ENCODE assay signal across 23 cellular contexts in the genomic region with DNA sequence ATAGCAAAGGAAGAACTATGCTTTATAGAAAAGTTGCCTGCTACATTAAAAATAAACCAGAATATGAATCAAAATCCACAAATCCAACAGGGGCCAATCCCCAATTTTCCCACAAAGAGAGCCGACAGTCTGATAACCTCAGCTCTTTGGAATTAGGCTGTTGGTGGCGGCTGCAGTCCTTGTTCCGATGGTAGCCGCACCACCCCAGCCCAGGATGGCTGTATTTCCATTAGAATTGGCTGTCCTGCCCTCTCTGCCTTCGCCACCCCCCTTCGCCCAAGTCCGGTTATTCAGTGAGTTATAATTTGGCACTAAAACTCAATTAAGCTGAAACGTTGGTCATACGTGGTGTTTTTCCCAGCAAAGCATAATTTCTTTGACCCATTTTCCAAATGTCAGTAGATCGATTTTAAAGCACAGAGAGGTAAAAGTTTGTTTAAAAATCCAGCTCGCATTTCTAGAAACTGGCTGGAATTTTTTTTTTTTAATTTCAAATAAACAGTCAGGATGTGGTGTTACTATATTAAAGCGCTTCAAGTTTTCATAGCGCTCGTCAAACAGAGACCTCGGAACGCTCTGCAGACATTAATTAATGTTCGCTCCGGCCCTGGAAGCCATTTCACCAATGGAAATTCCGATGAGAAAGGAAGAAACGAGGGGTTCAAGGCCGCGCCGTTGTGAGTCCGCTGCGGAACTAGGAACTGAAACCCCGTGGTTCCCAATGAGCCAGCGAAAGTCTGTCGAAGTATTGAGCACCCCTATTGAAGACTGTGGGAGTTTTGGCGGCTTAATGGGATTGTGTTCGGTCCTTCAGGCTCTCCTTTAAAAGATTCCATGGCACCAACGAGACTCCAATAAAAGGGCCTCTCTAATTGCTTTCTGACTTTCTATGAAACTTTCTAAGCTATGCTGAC.
DNase-seq lines count a peak whose midpoint lies in the region; ATAC-seq and TF ChIP-seq lines count a peak whose summit lies in the region.
"Had no signal": no experiment of that assay in that cellular context is flagged by ENCODE, and none has a peak within 500 bp of the region (broad histone marks: within the 10 kb centered on the region; RNA-seq: fewer than 3 reads in every experiment).

No MANE protein-coding gene starts in this region.

- DNase-seq in activated naive CD8-positive, alpha-beta T cell treated with anti-CD3 and anti-CD28 coated beads, Interleukin-2, amount 50 U/mL, for 24 hours: no peak
- peak; percentile 71 for DNase-seq in endodermal cell
- no peak for DNase-seq in nephron progenitor cell
- no peak for DNase-seq in NCI-H2227 treated with DMSO at 0.1 percent for 48 hours (lab: John Stamatoyannopoulos, UW)
- DNase-seq in NCI-H526 (lab: John Stamatoyannopoulos, UW): no peak
- DNase-seq in effector memory CD8-positive, alpha-beta T cell: no peak
- DNase-seq: ACHN; adrenal gland; esophagus squamous epithelium; MM.1S; naive thymus-derived CD8-positive, alpha-beta T cell; NCI-H2081; NCI-H510A; SJCRH30; T-helper 2 cell; thyroid gland had no signal

- H3K36me3 Mint-ChIP-seq in activated naive CD8-positive, alpha-beta T cell: peaks cover 4% of the 10 kb centered on the region
- H3K36me3 Mint-ChIP-seq in activated naive CD8-positive, alpha-beta T cell treated with anti-CD3 and anti-CD28 coated beads, Interleukin-2, amount 50 U/mL, for 24 hours (ENCODE audit: low read depth): no peaks in the 10 kb centered on the region
- no peaks in the 10 kb centered on the region for H3K36me3 Mint-ChIP-seq in endodermal cell (ENCODE audit: low read depth)
- no peaks in the 10 kb centered on the region for H3K36me3 Mint-ChIP-seq in nephron progenitor cell (ENCODE audit: low read depth)
- no peaks in the 10 kb centered on the region for H3K36me3 Mint-ChIP-seq in effector memory CD8-positive, alpha-beta T cell (ENCODE audit: insufficient read depth)
- H3K36me3 Mint-ChIP-seq: stimulated activated memory B cell treated with anti-CD40 and anti-IgM and Interleukin-4, amounts not matched to agents 10 μg/mL and 1 μg/mL and 100 μg/mL, for 72 hours had no signal

- no peaks in the 10 kb centered on the region for H3K9me3 Mint-ChIP-seq in activated naive CD8-positive, alpha-beta T cell (ENCODE audit: low read depth)
- no peaks in the 10 kb centered on the region for H3K9me3 Mint-ChIP-seq in activated naive CD8-positive, alpha-beta T cell treated with anti-CD3 and anti-CD28 coated beads, Interleukin-2, amount 50 U/mL, for 24 hours
- H3K9me3 Mint-ChIP-seq in endodermal cell (no peaks in the 10 kb centered on the region), nephron progenitor cell (peaks cover 8% of the 10 kb centered on the region)
- no peaks in the 10 kb centered on the region for H3K9me3 Mint-ChIP-seq in effector memory CD8-positive, alpha-beta T cell
- H3K9me3 Mint-ChIP-seq: activated T-helper 2 cell treated with anti-CD3 and anti-CD28 coated beads, Interferon-gamma antibody, Interleukin-2, Interleukin-4, amounts not matched to agents 10 μg/mL and 5 μg/mL and 100 μg/mL, durations not matched to agents 14 hours and 24 hours and 36 hours; IgD-negative memory B cell; stimulated activated memory B cell treated with anti-CD40 and anti-IgM and Interleukin-4, amounts not matched to agents 10 μg/mL and 1 μg/mL and 100 μg/mL, for 72 hours had no signal

- H3K4me1 ChIP-seq in endodermal cell (ENCODE audit: control insufficient read depth, insufficient read depth, low read length): no peaks in the 10 kb centered on the region
- H3K4me1 ChIP-seq: HAP-1, SJCRH30 had no signal

- WGBS in endodermal cell (ENCODE audit: insufficient coverage in 1 of 2, insufficient read length in 1 of 2), 2 experiments: 18 to 19% methylated on average over 30 to 31 of the region's 31 CpGs

- ATAC-seq in activated naive CD8-positive, alpha-beta T cell treated with anti-CD3 and anti-CD28 coated beads, Interleukin-2, amount 50 U/mL, for 24 hours: no peak
- no peak for ATAC-seq in effector memory CD8-positive, alpha-beta T cell (replicated peaks)
- ATAC-seq in GM19455 (IDR thresholded peaks at IDR 0.05; ENCODE audit: unreplicated experiment): no peak
- ATAC-seq: naive thymus-derived CD8-positive, alpha-beta T cell had no signal

- peaks cover 81% of the 10 kb centered on the region for H3K27me3 ChIP-seq in endodermal cell (ENCODE audit: control insufficient read depth, insufficient read depth, low read length, poor library complexity, severe bottlenecking)
- H3K27me3 ChIP-seq: SJCRH30 had no signal

- no peaks in the 10 kb centered on the region for H3K9me3 ChIP-seq in endodermal cell (ENCODE audit: control insufficient read depth, low read length)
- H3K9me3 ChIP-seq: adrenal gland, esophagus squamous epithelium, HAP-1, SJCRH30, thyroid gland had no signal

- H3K9ac ChIP-seq in endodermal cell (ENCODE audit: extremely low read depth, low read length, poor library complexity, severe bottlenecking): no peak overlapping the region

- peak overlapping the region; percentile 27 for H3K4me3 Mint-ChIP-seq in activated naive CD8-positive, alpha-beta T cell
- H3K4me3 Mint-ChIP-seq in activated naive CD8-positive, alpha-beta T cell treated with anti-CD3 and anti-CD28 coated beads, Interleukin-2, amount 50 U/mL, for 24 hours: no peak overlapping the region
- H3K4me3 Mint-ChIP-seq in endodermal cell: peak overlapping the region; percentile 38
- H3K4me3 Mint-ChIP-seq in nephron progenitor cell: peak overlapping the region; percentile 62
- no peak overlapping the region for H3K4me3 Mint-ChIP-seq in effector memory CD8-positive, alpha-beta T cell
- H3K4me3 Mint-ChIP-seq: stimulated activated memory B cell treated with anti-CD40 and anti-IgM and Interleukin-4, amounts not matched to agents 10 μg/mL and 1 μg/mL and 100 μg/mL, for 72 hours had no signal

- TF ChIP-seq CTCF in endodermal cell (conservative IDR thresholded peaks at IDR 0.05) (no peak), nephron progenitor cell (IDR thresholded peaks at IDR 0.05) (no peak)

- H3K27me3 Mint-ChIP-seq in activated naive CD8-positive, alpha-beta T cell: peaks cover 49% of the 10 kb centered on the region
- peaks cover 69% of the 10 kb centered on the region for H3K27me3 Mint-ChIP-seq in activated naive CD8-positive, alpha-beta T cell treated with anti-CD3 and anti-CD28 coated beads, Interleukin-2, amount 50 U/mL, for 24 hours
- H3K27me3 Mint-ChIP-seq in endodermal cell (ENCODE audit: insufficient read depth) (peaks cover 70% of the 10 kb centered on the region), nephron progenitor cell (ENCODE audit: low read depth, poor library complexity) (peaks cover 84% of the 10 kb centered on the region)
- H3K27me3 Mint-ChIP-seq in effector memory CD8-positive, alpha-beta T cell: peaks cover 59 to 69% of the 10 kb centered on the region in 2 donors

- H3K4me1 Mint-ChIP-seq in activated naive CD8-positive, alpha-beta T cell (ENCODE audit: low read depth): peaks cover 4% of the 10 kb centered on the region
- H3K4me1 Mint-ChIP-seq in activated naive CD8-positive, alpha-beta T cell treated with anti-CD3 and anti-CD28 coated beads, Interleukin-2, amount 50 U/mL, for 24 hours: peaks cover 2% of the 10 kb centered on the region
- peaks cover 10% of the 10 kb centered on the region for H3K4me1 Mint-ChIP-seq in endodermal cell
- peaks cover 22% of the 10 kb centered on the region for H3K4me1 Mint-ChIP-seq in nephron progenitor cell
- peaks cover 0 to 5% of the 10 kb centered on the region in 2 donors for H3K4me1 Mint-ChIP-seq in effector memory CD8-positive, alpha-beta T cell (ENCODE audit: low read depth in 2 of 2)
- H3K4me1 Mint-ChIP-seq: stimulated activated memory B cell treated with anti-CD40 and anti-IgM and Interleukin-4, amounts not matched to agents 10 μg/mL and 1 μg/mL and 100 μg/mL, for 72 hours had no signal

- peak overlapping the region; percentile 68 for H3K27ac ChIP-seq in endodermal cell (ENCODE audit: low read depth, low read length)
- H3K27ac ChIP-seq: adrenal gland, esophagus squamous epithelium, SJCRH30, thyroid gland had no signal

- H3K36me3 ChIP-seq in endodermal cell (ENCODE audit: control insufficient read depth, insufficient read depth, low read length): no peaks in the 10 kb centered on the region
- H3K36me3 ChIP-seq: adrenal gland, esophagus squamous epithelium, HAP-1, SJCRH30, thyroid gland had no signal

- H3K4me3 ChIP-seq in endodermal cell (ENCODE audit: low read length): peak overlapping the region; percentile 35
- H3K4me3 ChIP-seq: adrenal gland, esophagus squamous epithelium, HAP-1, SJCRH30, thyroid gland had no signal

- H3K27ac Mint-ChIP-seq in activated naive CD8-positive, alpha-beta T cell: no peak overlapping the region
- no peak overlapping the region for H3K27ac Mint-ChIP-seq in activated naive CD8-positive, alpha-beta T cell treated with anti-CD3 and anti-CD28 coated beads, Interleukin-2, amount 50 U/mL, for 24 hours
- H3K27ac Mint-ChIP-seq in endodermal cell (no peak overlapping the region), nephron progenitor cell (no peak overlapping the region)
- H3K27ac Mint-ChIP-seq in effector memory CD8-positive, alpha-beta T cell: no peak overlapping the region
- H3K27ac Mint-ChIP-seq: activated T-helper 2 cell treated with anti-CD3 and anti-CD28 coated beads, Interferon-gamma antibody, Interleukin-2, Interleukin-4, amounts not matched to agents 10 μg/mL and 5 μg/mL and 100 μg/mL, durations not matched to agents 14 hours and 24 hours and 36 hours; CD14-positive monocyte; IgD-negative memory B cell; stimulated activated memory B cell treated with anti-CD40 and anti-IgM and Interleukin-4, amounts not matched to agents 10 μg/mL and 1 μg/mL and 100 μg/mL, for 72 hours had no signal

Comparison
In these comparisons a context has a peak if more than half of its experiments do, and no peak if none do; other contexts are left out.
1. H3K4me3 Mint-ChIP-seq: peak in activated naive CD8-positive, alpha-beta T cell (single experiment), endodermal cell (single experiment) and nephron progenitor cell (single experiment); none in activated naive CD8-positive, alpha-beta T cell treated with anti-CD3 and anti-CD28 coated beads, Interleukin-2, amount 50 U/mL, for 24 hours (single experiment) and effector memory CD8-positive, alpha-beta T cell (0 of 2).